Comparison of ENCODE assay signal across 1 cellular context in the genomic region with DNA sequence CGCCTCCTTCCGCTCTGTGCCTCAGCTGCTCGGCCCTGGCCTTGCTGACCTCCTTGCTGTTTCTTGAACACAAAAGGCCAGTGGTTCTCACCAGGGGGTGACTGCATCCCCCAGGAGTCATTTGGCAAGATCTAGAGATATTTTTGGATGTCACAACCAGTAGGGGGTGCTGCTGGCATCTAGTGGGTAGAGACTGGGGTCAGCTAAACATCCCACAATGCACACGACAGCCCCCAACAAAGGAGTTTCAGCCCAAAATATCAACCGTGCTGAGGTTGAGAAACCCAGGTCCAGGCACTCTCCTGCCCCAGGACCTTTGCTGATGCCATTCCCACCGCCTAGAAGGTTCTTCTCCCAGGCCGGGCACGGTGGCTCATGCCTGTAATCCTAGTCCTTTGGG.
TF ChIP-seq lines count a peak whose summit lies in the region.

No MANE protein-coding gene starts in this region.

TF ChIP-seq in H1, 55 proteins besides CTCF, POLR2A, EP300 and RAD21:
- TF ChIP-seq TCF12 (IDR thresholded peaks at IDR 0.05; ENCODE audit: low read depth, low read length) (no peak), KDM1A (IDR thresholded peaks at IDR 0.05; ENCODE audit: borderline replicate concordance, low read length) (0 out of 2 replicates have a peak, but pooled peaks have one; percentile 19)
